In genomic region chr12:122064780-122065588, GRCh38 we compare ENCODE assay signal across 8 cellular contexts. TPM values are rescaled to one million over a fixed set of nuclear protein-coding genes. Genes with fewer than 3 reads are reported as not detected.
DNase-seq lines count a peak whose midpoint lies in the region; ATAC-seq, FAIRE-seq and TF ChIP-seq lines count a peak whose summit lies in the region.

No MANE protein-coding gene starts in this region.

- intact Hi-C loops in endothelial cell of umbilical vein (cut with micrococcal nuclease), result loop anchor here (1.0 to 5.0 kb wide), 2 partner anchors 13 to 42 kb away; partner anchors contain the start of gene MLXIP

- H3K9me3 ChIP-seq in OCI-LY1 (ENCODE audit: low read length), result no peaks in the 10 kb centered on the region
- no peaks in the 10 kb centered on the region for H3K9me3 ChIP-seq in endothelial cell of umbilical vein (replicated peaks; ENCODE audit: control insufficient read depth, insufficient read depth, low read length)
- no peaks in the 10 kb centered on the region for H3K9me3 ChIP-seq in neural progenitor cell (ENCODE audit: low read depth)

- peaks cover 38% of the 10 kb centered on the region for H3K4me1 Mint-ChIP-seq in neural progenitor cell

- dilution Hi-C loops in endothelial cell of umbilical vein (cut with MboI; ENCODE audit: extremely low pct_ligation_motif_present, low sequenced_read_pairs), result no loop called here

- H4K20me1 ChIP-seq in OCI-LY1 (ENCODE audit: insufficient read depth, low read length) (no peaks in the 10 kb centered on the region), endothelial cell of umbilical vein (replicated peaks; ENCODE audit: control insufficient read depth, extremely low read depth, insufficient read depth, low read length) (no peaks in the 10 kb centered on the region), neural progenitor cell (ENCODE audit: low read depth) (peaks cover 27% of the 10 kb centered on the region)

- H3K4me1 ChIP-seq in OCI-LY1 (ENCODE audit: insufficient read depth, low read length, severe bottlenecking), result peaks cover 55% of the 10 kb centered on the region
- peaks cover 37% of the 10 kb centered on the region for H3K4me1 ChIP-seq in endothelial cell of umbilical vein (ENCODE audit: control insufficient read depth, extremely low read depth, insufficient read depth, low read length)
- peaks cover 13% of the 10 kb centered on the region for H3K4me1 ChIP-seq in neural progenitor cell

- peak overlapping the region; percentile 82 for H3K4me3 Mint-ChIP-seq in neural progenitor cell

- no peaks in the 10 kb centered on the region for H3K9me1 ChIP-seq in endothelial cell of umbilical vein (replicated peaks; ENCODE audit: control insufficient read depth, extremely low read depth, insufficient read depth, low read length)

- H2AFZ ChIP-seq in OCI-LY1 (ENCODE audit: low read length) (no peak overlapping the region), endothelial cell of umbilical vein (ENCODE audit: low read depth, low read length) (no peak overlapping the region), neural progenitor cell (replicated peaks) (no peak overlapping the region)

- peak; percentile 95 for DNase-seq in HK-2 (ENCODE audit: unreplicated experiment)
- DNase-seq in endothelial cell of umbilical vein (ENCODE audit: low read depth, low spot score), result peak; percentile 69
- DNase-seq in neural progenitor cell (ENCODE audit: low spot score), result peak; percentile 57
- no peak for DNase-seq in cerebellar nuclear complex (lab: John Stamatoyannopoulos, UW)
- no peak for DNase-seq in stimulated activated CD4-positive, alpha-beta T cell treated with anti-CD3 and anti-CD28 coated beads, Interleukin-4, amount 100 ng/mL, for 4 hours
- no peak for DNase-seq in GM13977 (ENCODE audit: low spot score)

- H3K9me3 Mint-ChIP-seq in neural progenitor cell, result no peaks in the 10 kb centered on the region

- H3K9me2 ChIP-seq in OCI-LY1 (ENCODE audit: low read depth, low read length), result no peaks in the 10 kb centered on the region

- H3K9ac ChIP-seq in OCI-LY1 (ENCODE audit: low read length) (peak overlapping the region; percentile 59), endothelial cell of umbilical vein (replicated peaks; ENCODE audit: extremely low read depth, insufficient read depth, low read length) (no peak overlapping the region), neural progenitor cell (no peak overlapping the region)

- peak; percentile 87 for FAIRE-seq in endothelial cell of umbilical vein (lab: Jason Lieb, UNC)

- H3K27ac ChIP-seq in OCI-LY1 (ENCODE audit: low read depth, low read length, poor library complexity, severe bottlenecking) (peak overlapping the region; percentile 49), endothelial cell of umbilical vein (ENCODE audit: insufficient read depth, low read depth, low read length) (peak overlapping the region; percentile 60), neural progenitor cell (no peak overlapping the region)

- no peaks in the 10 kb centered on the region for H3K79me2 ChIP-seq in OCI-LY1 (ENCODE audit: insufficient read depth, low read length)
- no peaks in the 10 kb centered on the region for H3K79me2 ChIP-seq in endothelial cell of umbilical vein (ENCODE audit: control insufficient read depth, insufficient read depth, low read length)
- H3K79me2 ChIP-seq in neural progenitor cell (ENCODE audit: low read depth), result no peaks in the 10 kb centered on the region

- POLR2A ChIA-PET in endothelial cell of umbilical vein (lab: Charles Lee), result interaction anchor here (1.4 kb wide), 1 partner anchor 13 kb away, joined by 6 read pairs; the partner anchor contains the start of gene MLXIP

- H3K4me3 ChIP-seq in OCI-LY1 (ENCODE audit: low read depth, low read length, poor library complexity, severe bottlenecking), result peak overlapping the region; percentile 63
- H3K4me3 ChIP-seq in endothelial cell of umbilical vein (replicated peaks in 1 of 3; ENCODE audit: insufficient read depth in 1 of 3, low read depth in 1 of 3, low read length in 3 of 3), result no peak overlapping the region
- no peak overlapping the region for H3K4me3 ChIP-seq in neural progenitor cell

- CTCF ChIA-PET in endothelial cell of umbilical vein (lab: Charles Lee), result interaction anchor here (0.8 to 4.6 kb wide), 4 partner anchors 11 to 58 kb away, joined by 3 to 40 read pairs (median 18); partner anchors contain the start of gene MLXIP

- TF ChIP-seq CTCF in OCI-LY1 (IDR thresholded peaks at IDR 0.05; ENCODE audit: low read length) (no peak), endothelial cell of umbilical vein (IDR thresholded peaks at IDR 0.05; ENCODE audit: extremely low read depth in 1 of 2, insufficient read depth in 1 of 2, low read depth in 1 of 2, low read length in 2 of 2) (no peak), neural progenitor cell (IDR thresholded peaks at IDR 0.05) (no peak), GM13977 (IDR thresholded peaks at IDR 0.05; ENCODE audit: extremely low read depth, insufficient read depth, missing control alignments) (no peak)

- no TSS peak for BruUV-seq in endothelial cell of umbilical vein (replicated peaks; lab: Mats Ljungman, UMichigan)

- no peaks in the 10 kb centered on the region for H3K27me3 ChIP-seq in OCI-LY1 (ENCODE audit: insufficient read depth, low read length)
- H3K27me3 ChIP-seq in endothelial cell of umbilical vein (ENCODE audit: control insufficient read depth in 2 of 2, insufficient read depth in 2 of 2, low read length in 2 of 2), result no peaks in the 10 kb centered on the region
- no peaks in the 10 kb centered on the region for H3K27me3 ChIP-seq in neural progenitor cell

- H3K4me2 ChIP-seq in OCI-LY1 (ENCODE audit: low read length) (peak overlapping the region; percentile 69), endothelial cell of umbilical vein (ENCODE audit: insufficient read depth, low read length) (peak overlapping the region; percentile 53), neural progenitor cell (peak overlapping the region; percentile 54)

- peaks cover 8% of the 10 kb centered on the region for H3K36me3 Mint-ChIP-seq in neural progenitor cell

- ATAC-seq in GM18519 (IDR thresholded peaks at IDR 0.05; ENCODE audit: low FRiP score, unreplicated experiment), result no peak

- TF ChIP-seq POLR2A in endothelial cell of umbilical vein (IDR thresholded peaks at IDR 0.05; ENCODE audit: low read depth, low read length), result no peak

- H3F3A ChIP-seq in OCI-LY1 (ENCODE audit: insufficient read depth, low read length) (0 out of 2 replicates have a peak, but pooled peaks cover 8% of the 10 kb centered on the region), neural progenitor cell (ENCODE audit: low read depth) (peaks cover 27% of the 10 kb centered on the region)

- peak overlapping the region; percentile 95 for H3K27ac Mint-ChIP-seq in neural progenitor cell

- H3K36me3 ChIP-seq in OCI-LY1 (ENCODE audit: insufficient read depth, low read length) (peaks cover 19% of the 10 kb centered on the region), endothelial cell of umbilical vein (ENCODE audit: control insufficient read depth in 2 of 2, extremely low read depth in 1 of 2, insufficient read depth in 2 of 2, low read length in 2 of 2) (no peaks in the 10 kb centered on the region), neural progenitor cell (no peaks in the 10 kb centered on the region)

- in situ Hi-C loops in GM13977 (cut with MboI; ENCODE audit: low pct_unique_long_range_greater_than_20kb, low sequenced_read_pairs, unreplicated experiment), result no loop called here

- peaks cover 4% of the 10 kb centered on the region for H3K27me3 Mint-ChIP-seq in neural progenitor cell (ENCODE audit: insufficient read depth, low read depth)

TF ChIP-seq in endothelial cell of umbilical vein, 7 proteins besides CTCF, POLR2A, EP300 and RAD21:
- peak; percentile 70 for TF ChIP-seq POLR2AphosphoS5 (IDR thresholded peaks at IDR 0.05; ENCODE audit: insufficient read depth, low read depth, low read length)
- TF ChIP-seq GATA2 (IDR thresholded peaks at IDR 0.05; ENCODE audit: insufficient read depth, insufficient read length, low read depth, low read length), result no peak
- peak; percentile 59 for TF ChIP-seq FOS (IDR thresholded peaks at IDR 0.05; ENCODE audit: borderline replicate concordance, insufficient read depth, low read length)
- no peak for TF ChIP-seq MYC (IDR thresholded peaks at IDR 0.05; ENCODE audit: low read depth, low read length)
TF ChIP-seq in endothelial cell of umbilical vein: peak in this region for 2.

RNA-seq across cellular contexts. Expression of gene MLXIP, which starts 13.6 kb away (rescaled TPM):
- total RNA-seq in endothelial cell of umbilical vein (65.5 and 72.5 TPM in 2 replicates), neural progenitor cell (ENCODE audit: low replicate concordance) (1.9 and 4.3 TPM in 2 replicates)
- 22.0 and 37.6 TPM in 2 replicates for polyA plus RNA-seq in endothelial cell of umbilical vein
- polyA plus RNA-seq in endothelial cell of umbilical vein (2011; cell fraction: cytosol; rRNA removed), result 17.9 and 18.2 TPM in 2 replicates
- polyA plus RNA-seq in endothelial cell of umbilical vein (2011; cell fraction: nucleus; rRNA removed), result 60.6 and 101 TPM in 2 replicates
- polyA plus RNA-seq in endothelial cell of umbilical vein (2012), result 43.7 and 45.8 TPM in 2 replicates
- polyA minus RNA-seq in endothelial cell of umbilical vein, result 26.9 and 34.4 TPM in 2 replicates
- polyA minus RNA-seq in endothelial cell of umbilical vein (2011; cell fraction: cytosol; rRNA and poly(A)+ RNA removed), result 26.7 TPM
- polyA minus RNA-seq in endothelial cell of umbilical vein (2011; cell fraction: nucleus; rRNA and poly(A)+ RNA removed), result 31.4 and 46.2 TPM in 2 replicates

RNA-seq across cellular contexts. Expression of gene BCL7A, which starts 43.3 kb away (rescaled TPM):
- total RNA-seq in endothelial cell of umbilical vein (11.1 and 12.6 TPM in 2 replicates), neural progenitor cell (ENCODE audit: low replicate concordance) (22.1 and 41.3 TPM in 2 replicates)
- 9.5 and 9.7 TPM in 2 replicates for polyA plus RNA-seq in endothelial cell of umbilical vein
- 7.0 and 7.9 TPM in 2 replicates for polyA plus RNA-seq in endothelial cell of umbilical vein (2011; cell fraction: cytosol; rRNA removed)
- polyA plus RNA-seq in endothelial cell of umbilical vein (2011; cell fraction: nucleus; rRNA removed), result 6.7 and 7.3 TPM in 2 replicates
- 10.1 and 10.4 TPM in 2 replicates for polyA plus RNA-seq in endothelial cell of umbilical vein (2012)
- 6.7 and 6.9 TPM in 2 replicates for polyA minus RNA-seq in endothelial cell of umbilical vein
- polyA minus RNA-seq in endothelial cell of umbilical vein (2011; cell fraction: cytosol; rRNA and poly(A)+ RNA removed), result 2.7 TPM
- 3.6 and 4.9 TPM in 2 replicates for polyA minus RNA-seq in endothelial cell of umbilical vein (2011; cell fraction: nucleus; rRNA and poly(A)+ RNA removed)

Comparison
In these comparisons a context has a peak if more than half of its experiments do, and no peak if none do; other contexts are left out.
1. DNase-seq: peak in HK-2 (single experiment), endothelial cell of umbilical vein (single experiment) and neural progenitor cell (single experiment); none in cerebellar nuclear complex (0 of 2), stimulated activated CD4-positive, alpha-beta T cell treated with anti-CD3 and anti-CD28 coated beads, Interleukin-4, amount 100 ng/mL, for 4 hours (0 of 2) and GM13977 (single experiment).
2. RNA of gene MLXIP, which starts 13.6 kb away (total RNA-seq): 65.5 to 72.5 TPM in endothelial cell of umbilical vein; 1.9 to 4.3 TPM in neural progenitor cell; every median in the first group is over 10 times any median in the second.
3. Peak in every context shown above with its lines, with median percentiles within 50 percentile points of each other: H3K4me2 ChIP-seq.